Comparison of ENCODE assay signal across 19 cellular contexts in the genomic region with DNA sequence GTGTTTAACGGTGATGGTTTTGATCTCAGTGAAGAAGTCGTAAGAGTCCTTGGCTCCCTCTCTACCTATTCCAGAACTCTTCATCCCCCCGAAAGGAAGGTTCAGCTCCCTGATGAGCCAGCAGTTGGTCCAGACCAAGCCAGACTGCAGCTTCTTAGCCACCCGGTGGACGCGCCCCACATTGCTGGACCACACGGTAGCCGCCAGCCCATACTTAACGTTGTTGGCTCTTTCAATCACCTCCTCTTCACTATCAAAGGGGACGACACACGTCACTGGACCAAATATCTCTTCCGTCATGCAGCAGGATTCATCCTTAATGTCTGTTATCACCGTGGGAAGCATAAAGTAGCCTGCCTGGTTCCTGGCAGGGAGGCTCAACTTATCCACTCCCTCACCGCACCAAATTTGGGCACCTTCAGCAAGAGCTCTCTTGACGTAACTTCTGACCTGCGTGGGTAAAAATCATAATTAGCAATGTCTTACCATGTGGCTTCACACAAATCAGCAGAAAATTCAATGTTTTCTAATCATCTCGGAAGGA.
"Had no signal": no experiment of that assay in that cellular context is flagged by ENCODE, and none has a peak within 500 bp of the region (broad histone marks: within the 10 kb centered on the region; RNA-seq: fewer than 3 reads in every experiment).

No MANE protein-coding gene starts in this region.

- H3K27ac ChIP-seq: cardiac muscle cell, epithelial cell of prostate, sigmoid colon, testis had no signal

- H3K36me3 ChIP-seq: cardiac muscle cell had no signal

- DNase-seq: activated CD4-positive, alpha-beta memory T cell treated with anti-CD3 and anti-CD28 coated beads for 36 hours; activated CD4-positive, alpha-beta T cell treated with anti-CD3 and anti-CD28 coated beads for 48 hours; activated effector memory CD4-positive, alpha-beta T cell treated with Interleukin-2 at 50 U/mL for 16 hours; activated naive CD4-positive, alpha-beta T cell treated with anti-CD3 and anti-CD28 coated beads, Interleukin-2, amount 50 U/mL, for 16 hours; activated naive CD8-positive, alpha-beta T cell treated with anti-CD3 and anti-CD28 coated beads, Interleukin-2, amount 50 U/mL, for 24 hours; activated T-cell treated with anti-CD3 and anti-CD28 coated beads, Interleukin-2, amount 50 U/mL, for 72 hours; cortex of kidney; foreskin fibroblast; kidney; naive B cell; sigmoid colon; stimulated activated CD4-positive, alpha-beta T cell treated with anti-CD3 and anti-CD28 coated beads, Interleukin-15, amount 100 ng/mL, for 24 hours; T-helper 17 cell; testis had no signal

- ATAC-seq: activated naive CD8-positive, alpha-beta T cell treated with anti-CD3 and anti-CD28 coated beads, Interleukin-2, amount 50 U/mL, for 24 hours; activated T-cell treated with anti-CD3 and anti-CD28 coated beads, Interleukin-2, amount 50 U/mL, for 72 hours; stimulated activated memory B cell treated with anti-CD40 and anti-IgM and Interleukin-4, amounts not matched to agents 10 μg/mL and 1 μg/mL and 100 μg/mL, for 72 hours; T-helper 17 cell had no signal

- FAIRE-seq: kidney had no signal

- H3K4me2 ChIP-seq: smooth muscle cell had no signal

- H3K9me3 ChIP-seq: sigmoid colon, testis had no signal

- H3K4me3 ChIP-seq: cardiac muscle cell, lung, sigmoid colon, smooth muscle cell, testis had no signal

- H3K4me1 ChIP-seq: sigmoid colon had no signal

- H3K27me3 ChIP-seq: cardiac muscle cell, sigmoid colon, testis had no signal
